ENCODE assay signal across 29 cellular contexts in genomic region chr17:47875011-47875471, GRCh38. TPM values are rescaled to one million over a fixed set of nuclear protein-coding genes. Genes with fewer than 3 reads are reported as not detected.
DNase-seq lines count a peak whose midpoint lies in the region; ATAC-seq, FAIRE-seq and TF ChIP-seq lines count a peak whose summit lies in the region.
"Had no signal": no experiment of that assay in that cellular context is flagged by ENCODE, and none has a peak within 500 bp of the region (broad histone marks: within the 10 kb centered on the region; RNA-seq: fewer than 3 reads in every experiment).

No MANE protein-coding gene starts in this region.

- WGBS in HepG2 (ENCODE audit: low lambda C conversion rate): 15% methylated on average over 7 of the region's 7 CpGs
- WGBS in smooth muscle cell (ENCODE audit: low lambda C conversion rate): 57% methylated on average over 7 of the region's 7 CpGs

- no peak for TF ChIP-seq POLR2A in HepG2 (IDR thresholded peaks at IDR 0.05; ENCODE audit: insufficient read depth in 1 of 2, low read depth in 2 of 2, low read length in 2 of 2)

- H3K36me3 ChIP-seq in PC-9 (ENCODE audit: low read depth): no peaks in the 10 kb centered on the region
- no peaks in the 10 kb centered on the region for H3K36me3 ChIP-seq in HepG2 (replicated peaks in 1 of 2; ENCODE audit: control insufficient read depth in 1 of 2, insufficient read depth in 2 of 2, low read length in 2 of 2)
- no peaks in the 10 kb centered on the region for H3K36me3 ChIP-seq in smooth muscle cell (ENCODE audit: low read depth)
- no peaks in the 10 kb centered on the region for H3K36me3 ChIP-seq in OCI-LY7 (ENCODE audit: insufficient read depth, low read length)
- H3K36me3 ChIP-seq: BLaER1, colonic mucosa, gastroesophageal sphincter, Peyer's patch, thoracic aorta, vagina had no signal

- H3K27ac ChIP-seq in PC-9: peak overlapping the region; percentile 83
- no peak overlapping the region for H3K27ac ChIP-seq in HepG2 (ENCODE audit: extremely low read length, insufficient read depth, low read length)
- H3K27ac ChIP-seq in smooth muscle cell (ENCODE audit: low read depth): no peak overlapping the region
- H3K27ac ChIP-seq in OCI-LY7 (ENCODE audit: low read depth, low read length, poor library complexity, severe bottlenecking): no peak overlapping the region
- H3K27ac ChIP-seq: BLaER1, colonic mucosa, gastroesophageal sphincter, parathyroid adenoma, Peyer's patch, thoracic aorta, vagina had no signal

- H3K4me1 ChIP-seq in PC-9 (replicated peaks; ENCODE audit: insufficient read depth): peaks cover 60% of the 10 kb centered on the region
- H3K4me1 ChIP-seq in HepG2 (ENCODE audit: insufficient read depth, low read length): peaks cover 19% of the 10 kb centered on the region
- peaks cover 46% of the 10 kb centered on the region for H3K4me1 ChIP-seq in smooth muscle cell (ENCODE audit: low read depth)
- H3K4me1 ChIP-seq in OCI-LY7 (ENCODE audit: insufficient read depth, low read length, poor library complexity, severe bottlenecking): no peaks in the 10 kb centered on the region
- H3K4me1 ChIP-seq: colonic mucosa had no signal

- H3K9me3 ChIP-seq in PC-9 (ENCODE audit: insufficient read depth, low read depth) (no peaks in the 10 kb centered on the region), HepG2 (ENCODE audit: low read length) (no peaks in the 10 kb centered on the region), smooth muscle cell (replicated peaks; ENCODE audit: low read depth) (no peaks in the 10 kb centered on the region), OCI-LY7 (ENCODE audit: low read length) (no peaks in the 10 kb centered on the region)
- H3K9me3 ChIP-seq: BLaER1, colonic mucosa, gastroesophageal sphincter, Peyer's patch, thoracic aorta, vagina had no signal

- peak overlapping the region; percentile 12; the same call in 1 of the 2 replicates for H3K4me3 ChIP-seq in PC-9
- no peak overlapping the region for H3K4me3 ChIP-seq in HepG2 (replicated peaks in 1 of 3; ENCODE audit: insufficient read depth in 1 of 3, low read depth in 2 of 3, low read length in 3 of 3)
- H3K4me3 ChIP-seq in smooth muscle cell: no peak overlapping the region
- no peak overlapping the region for H3K4me3 ChIP-seq in OCI-LY7 (ENCODE audit: low read depth, low read length, poor library complexity, severe bottlenecking)
- H3K4me3 ChIP-seq: BLaER1, colonic mucosa, gastroesophageal sphincter, Peyer's patch, thoracic aorta, vagina had no signal

- TF ChIP-seq RAD21 in HepG2 (CRISPR knock-in tag; IDR thresholded peaks at IDR 0.05): no peak

- peak; percentile 59 for DNase-seq in HTR-8/SVneo (ENCODE audit: insufficient read length, low spot score)
- peak; percentile 44 to 74 for DNase-seq in PC-9
- DNase-seq in HepG2 (ENCODE audit: low spot score): no peak
- no peak for DNase-seq in smooth muscle cell (lab: John Stamatoyannopoulos, UW; ENCODE audit: unreplicated experiment)
- DNase-seq in activated CD4-positive, alpha-beta T cell treated with anti-CD3 and anti-CD28 coated beads for 1 hour: no peak
- DNase-seq in OCI-LY7 (ENCODE audit: low spot score): no peak
- DNase-seq: activated CD4-positive, alpha-beta memory T cell treated with anti-CD3 and anti-CD28 coated beads, Interleukin-2, amount 10 ng/mL, durations not matched to agents 7 days and 5 days; activated CD8-positive, alpha-beta memory T cell treated with anti-CD3 and anti-CD28 coated beads, Interleukin-2, amount 50 U/mL, for 4 hours; anterior cingulate cortex; colonic mucosa; DMS53; effector CD4-positive, alpha-beta T cell; GDM1; H9; NCI-H1694 treated with DMSO at 0.1 percent for 48 hours; SHP77 treated with DMSO at 0.1 percent for 48 hours; small intestine; stimulated activated naive CD4-positive, alpha-beta T cell treated with Interleukin-2 at 50 U/mL for 16 hours had no signal

- H3K9me2 ChIP-seq in PC-9 (ENCODE audit: insufficient read depth): no peaks in the 10 kb centered on the region
- no peaks in the 10 kb centered on the region for H3K9me2 ChIP-seq in OCI-LY7 (ENCODE audit: insufficient read depth, low read length)

- TF ChIP-seq CTCF in PC-9 (conservative IDR thresholded peaks at IDR 0.05) (no peak), HepG2 (CRISPR knock-in tag; IDR thresholded peaks at IDR 0.05) (no peak), smooth muscle cell (IDR thresholded peaks at IDR 0.05; ENCODE audit: borderline replicate concordance, insufficient read depth, poor library complexity, severe bottlenecking) (no peak), OCI-LY7 (conservative IDR thresholded peaks at IDR 0.05; ENCODE audit: low read length) (no peak)

- H3K79me2 ChIP-seq in PC-9 (ENCODE audit: low read depth) (no peaks in the 10 kb centered on the region), HepG2 (ENCODE audit: insufficient read depth, low read length) (no peaks in the 10 kb centered on the region), smooth muscle cell (ENCODE audit: low read depth) (no peaks in the 10 kb centered on the region), OCI-LY7 (ENCODE audit: insufficient read depth, low read depth, low read length) (no peaks in the 10 kb centered on the region)
- H3K79me2 ChIP-seq: parathyroid adenoma had no signal

- no peak overlapping the region for H3K9ac ChIP-seq in HepG2 (ENCODE audit: insufficient read depth, low read depth, low read length)
- no peak overlapping the region for H3K9ac ChIP-seq in smooth muscle cell (ENCODE audit: low read depth)
- H3K9ac ChIP-seq: BLaER1, parathyroid adenoma had no signal

- ATAC-seq in HepG2 (peak; percentile 17; the same call in 1 of the 3 replicates), HG02642 (IDR thresholded peaks at IDR 0.05; ENCODE audit: poor library complexity, unreplicated experiment) (no peak)
- ATAC-seq: activated naive CD4-positive, alpha-beta T cell treated with anti-CD3 and anti-CD28 coated beads, Interleukin-2, amount 50 U/mL, for 72 hours; gastroesophageal sphincter had no signal

- TF ChIP-seq EP300 in HepG2 (IDR thresholded peaks at IDR 0.05; ENCODE audit: low read depth in 2 of 2, low read length in 2 of 2) (no peak), HepG2 (CRISPR knock-in tag; IDR thresholded peaks at IDR 0.05; ENCODE audit: borderline replicate concordance) (no peak)

- H4K20me1 ChIP-seq in PC-9 (ENCODE audit: insufficient read depth) (no peaks in the 10 kb centered on the region), HepG2 (ENCODE audit: insufficient read depth, low read length) (no peaks in the 10 kb centered on the region), smooth muscle cell (ENCODE audit: low read depth) (no peaks in the 10 kb centered on the region), OCI-LY7 (ENCODE audit: insufficient read depth, low read length) (no peaks in the 10 kb centered on the region)
- H4K20me1 ChIP-seq: BLaER1 had no signal

- H3K27me3 ChIP-seq in PC-9 (ENCODE audit: insufficient read depth, low read depth): no peaks in the 10 kb centered on the region
- peaks cover 6 to 56% of the 10 kb centered on the region in 2 experiments for H3K27me3 ChIP-seq in HepG2 (ENCODE audit: control insufficient read depth in 1 of 2, insufficient read depth in 2 of 2, low read length in 2 of 2)
- no peaks in the 10 kb centered on the region for H3K27me3 ChIP-seq in smooth muscle cell (ENCODE audit: low read depth)
- H3K27me3 ChIP-seq: colonic mucosa, Peyer's patch, vagina had no signal

- FAIRE-seq in HTR-8/SVneo (lab: Jason Lieb, UNC) (no peak), HepG2 (lab: Jason Lieb, UNC) (no peak)
- FAIRE-seq: small intestine had no signal

- in situ Hi-C loops in HepG2 (cut with HindIII; ENCODE audit: extremely low pct_ligation_motif_present, low pct_unique_long_range_greater_than_20kb): no loop called here

- peak overlapping the region; percentile 70 for H3K4me2 ChIP-seq in PC-9
- H3K4me2 ChIP-seq in HepG2 (ENCODE audit: low read depth, low read length): no peak overlapping the region
- H3K4me2 ChIP-seq in smooth muscle cell: peak overlapping the region; percentile 61
- H3K4me2 ChIP-seq in OCI-LY7 (ENCODE audit: low read length): no peak overlapping the region
- H3K4me2 ChIP-seq: BLaER1 had no signal

- POLR2A ChIA-PET in PC-9 (lab: Charles Lee; ENCODE audit: unreplicated experiment): no interaction called here
- POLR2A ChIA-PET in HepG2 (lab: Yijun Ruan, JAX): no interaction called here
- POLR2A ChIA-PET in OCI-LY7 (lab: Charles Lee): no interaction called here

- CTCF ChIA-PET in PC-9 (lab: Charles Lee) (no interaction called here), HepG2 (lab: Yijun Ruan, JAX; ENCODE audit: low intra/inter-chr PET ratio, low total read pairs) (no interaction called here), OCI-LY7 (lab: Charles Lee; ENCODE audit: unreplicated experiment) (no interaction called here)

- H3F3A ChIP-seq in PC-9 (ENCODE audit: insufficient read depth, low read depth): peaks cover 13% of the 10 kb centered on the region
- peaks cover 20% of the 10 kb centered on the region for H3F3A ChIP-seq in smooth muscle cell (ENCODE audit: low read depth)

- no peak overlapping the region for H2AFZ ChIP-seq in PC-9
- no peak overlapping the region for H2AFZ ChIP-seq in HepG2 (ENCODE audit: low read length)
- no peak overlapping the region for H2AFZ ChIP-seq in smooth muscle cell (ENCODE audit: low read depth)
- H2AFZ ChIP-seq in OCI-LY7 (ENCODE audit: low read length): no peak overlapping the region
- H2AFZ ChIP-seq: parathyroid adenoma had no signal

- intact Hi-C loops in PC-9 (cut with micrococcal nuclease; ENCODE audit: unreplicated experiment) (no loop called here), HepG2 (cut with micrococcal nuclease; ENCODE audit: unreplicated experiment) (no loop called here), OCI-LY7 (cut with micrococcal nuclease; ENCODE audit: unreplicated experiment) (no loop called here)

- BruUV-seq in PC-9 (replicated peaks; lab: Mats Ljungman, UMichigan) (no TSS peak), HepG2 (replicated peaks; lab: Mats Ljungman, UMichigan) (no TSS peak), OCI-LY7 (replicated peaks; lab: Mats Ljungman, UMichigan) (no TSS peak)

RNA-seq across cellular contexts. Expression of gene SP2, which starts 21.0 kb away (rescaled TPM):
- total RNA-seq in PC-9 (2021) (13.5 and 18.0 TPM in 2 replicates), HepG2 (2016; rRNA removed; fragmentation: Illumina TruSeq; extraction: Trizol) (1.4 and 1.5 TPM in 2 replicates), smooth muscle cell (2.4 and 4.7 TPM in 2 replicates), OCI-LY7 (2022) (22.1 and 24.1 TPM in 2 replicates)
- total RNA-seq in HepG2 (2016; cell fraction: cytosol; rRNA removed; fragmentation: Illumina TruSeq; extraction: Trizol; ENCODE audit: low read depth): 0.44 and 0.71 TPM in 2 replicates
- 1.1 and 1.3 TPM in 2 replicates for total RNA-seq in HepG2 (2016; cell fraction: insoluble cytoplasmic fraction; rRNA removed; fragmentation: Illumina TruSeq; extraction: Trizol)
- 2.2 and 2.7 TPM in 2 replicates for total RNA-seq in HepG2 (2016; cell fraction: membrane; rRNA removed; fragmentation: Illumina TruSeq; extraction: Trizol)
- 1.6 and 2.4 TPM in 2 replicates for total RNA-seq in HepG2 (2016; cell fraction: nucleus; rRNA removed; fragmentation: Illumina TruSeq; extraction: Trizol)
- polyA plus RNA-seq in HepG2 (2011; rRNA removed) (4.2 and 4.8 TPM in 2 replicates), smooth muscle cell (9.0 and 9.4 TPM in 2 replicates)
- 1.9 and 2.3 TPM in 2 replicates for polyA plus RNA-seq in HepG2 (2011; cell fraction: cytosol; rRNA removed)
- 13.9 and 14.8 TPM in 2 replicates for polyA plus RNA-seq in HepG2 (2011; cell fraction: nucleus; rRNA removed)
- 10.5 and 11.9 TPM in 2 replicates for polyA plus RNA-seq in HepG2 (2012)
- polyA plus RNA-seq in HepG2 (2016; cell fraction: cytosol; fragmentation: Illumina TruSeq; extraction: Trizol; ENCODE audit: low read depth): 1.5 and 1.9 TPM in 2 replicates
- polyA plus RNA-seq in HepG2 (2016; cell fraction: insoluble cytoplasmic fraction; fragmentation: Illumina TruSeq; extraction: Trizol; ENCODE audit: low read depth): 6.9 and 11.6 TPM in 2 replicates
- polyA plus RNA-seq in HepG2 (2016; cell fraction: membrane; fragmentation: Illumina TruSeq; extraction: Trizol; ENCODE audit: low read depth): 4.2 and 5.0 TPM in 2 replicates
- 12.2 and 15.0 TPM in 2 replicates for polyA plus RNA-seq in HepG2 (2016; cell fraction: nucleus; fragmentation: Illumina TruSeq; extraction: Trizol; ENCODE audit: insufficient read depth, low read depth)
- polyA minus RNA-seq in HepG2 (2011; rRNA and poly(A)+ RNA removed; ENCODE audit: low replicate concordance): 4.3 and 7.9 TPM in 2 replicates
- 2.9 and 5.7 TPM in 2 replicates for polyA minus RNA-seq in HepG2 (2011; cell fraction: cytosol; rRNA and poly(A)+ RNA removed)
- polyA minus RNA-seq in HepG2 (2011; cell fraction: nucleus; rRNA and poly(A)+ RNA removed): 3.1 and 3.5 TPM in 2 replicates
- 2.3 and 5.8 TPM in 2 replicates for total RNA-seq in OCI-LY7 (2014; rRNA removed; shearing (Covaris generic))

RNA-seq across cellular contexts. Expression of gene SP6, which starts 24.1 kb away (rescaled TPM):
- total RNA-seq in PC-9 (2021) (13.3 and 14.9 TPM in 2 replicates), HepG2 (2016; rRNA removed; fragmentation: Illumina TruSeq; extraction: Trizol) (0.07 TPM in 1 of 2 replicates, not detected in the other), smooth muscle cell (9.3 and 9.8 TPM in 2 replicates), OCI-LY7 (2022) (0.08 and 0.24 TPM in 2 replicates)
- total RNA-seq in HepG2 (2016; cell fraction: cytosol; rRNA removed; fragmentation: Illumina TruSeq; extraction: Trizol; ENCODE audit: low read depth): not detected in 2 replicates
- total RNA-seq in HepG2 (2016; cell fraction: insoluble cytoplasmic fraction; rRNA removed; fragmentation: Illumina TruSeq; extraction: Trizol): 0.04 TPM in 1 of 2 replicates, not detected in the other
- 0.03 and 0.10 TPM in 2 replicates for total RNA-seq in HepG2 (2016; cell fraction: membrane; rRNA removed; fragmentation: Illumina TruSeq; extraction: Trizol)
- not detected in 2 replicates for total RNA-seq in HepG2 (2016; cell fraction: nucleus; rRNA removed; fragmentation: Illumina TruSeq; extraction: Trizol)
- polyA plus RNA-seq in HepG2 (2011; rRNA removed) (0.07 and 0.09 TPM in 2 replicates), smooth muscle cell (10.7 and 13.1 TPM in 2 replicates)
- 0.05 and 0.07 TPM in 2 replicates for polyA plus RNA-seq in HepG2 (2011; cell fraction: cytosol; rRNA removed)
- 0.19 and 0.28 TPM in 2 replicates for polyA plus RNA-seq in HepG2 (2011; cell fraction: nucleus; rRNA removed)
- polyA plus RNA-seq in HepG2 (2012): 0.09 TPM in 2 replicates
- not detected in 2 replicates for polyA plus RNA-seq in HepG2 (2016; cell fraction: cytosol; fragmentation: Illumina TruSeq; extraction: Trizol; ENCODE audit: low read depth)
- polyA plus RNA-seq in HepG2 (2016; cell fraction: insoluble cytoplasmic fraction; fragmentation: Illumina TruSeq; extraction: Trizol; ENCODE audit: low read depth): 0.09 TPM in 1 of 2 replicates, not detected in the other
- polyA plus RNA-seq in HepG2 (2016; cell fraction: membrane; fragmentation: Illumina TruSeq; extraction: Trizol; ENCODE audit: low read depth): not detected in 2 replicates
- polyA plus RNA-seq in HepG2 (2016; cell fraction: nucleus; fragmentation: Illumina TruSeq; extraction: Trizol; ENCODE audit: insufficient read depth, low read depth): 0.15 and 0.19 TPM in 2 replicates
- polyA minus RNA-seq in HepG2 (2011; rRNA and poly(A)+ RNA removed; ENCODE audit: low replicate concordance): 0.04 and 0.05 TPM in 2 replicates
- not detected in 2 replicates for polyA minus RNA-seq in HepG2 (2011; cell fraction: cytosol; rRNA and poly(A)+ RNA removed)
- polyA minus RNA-seq in HepG2 (2011; cell fraction: nucleus; rRNA and poly(A)+ RNA removed): not detected in 2 replicates
- total RNA-seq in OCI-LY7 (2014; rRNA removed; shearing (Covaris generic)): 0.08 and 0.22 TPM in 2 replicates
- total RNA-seq: LHCN-M2; T-helper 2 cell treated with Interferon-gamma antibody and Interleukin-4, amounts not matched to agents 100 ng/mL and 5 ng/mL, for 36 hours; thoracic aorta had no signal

RNA-seq across cellular contexts. Expression of gene SCRN2, which starts 34.0 kb away (rescaled TPM):
- 31.7 and 43.9 TPM in 2 replicates for total RNA-seq in PC-9 (2021)
- total RNA-seq in HepG2 (2016; rRNA removed; fragmentation: Illumina TruSeq; extraction: Trizol): 15.0 and 29.5 TPM in 2 replicates
- total RNA-seq in HepG2 (2016; cell fraction: cytosol; rRNA removed; fragmentation: Illumina TruSeq; extraction: Trizol; ENCODE audit: low read depth): 14.0 and 15.6 TPM in 2 replicates
- total RNA-seq in HepG2 (2016; cell fraction: insoluble cytoplasmic fraction; rRNA removed; fragmentation: Illumina TruSeq; extraction: Trizol): 14.9 and 29.8 TPM in 2 replicates
- 9.4 and 10.4 TPM in 2 replicates for total RNA-seq in HepG2 (2016; cell fraction: membrane; rRNA removed; fragmentation: Illumina TruSeq; extraction: Trizol)
- total RNA-seq in HepG2 (2016; cell fraction: nucleus; rRNA removed; fragmentation: Illumina TruSeq; extraction: Trizol): 38.4 and 39.4 TPM in 2 replicates
- 21.7 and 28.6 TPM in 2 replicates for polyA plus RNA-seq in HepG2 (2011; rRNA removed)
- 12.8 and 18.6 TPM in 2 replicates for polyA plus RNA-seq in HepG2 (2011; cell fraction: cytosol; rRNA removed)
- 254 and 255 TPM in 2 replicates for polyA plus RNA-seq in HepG2 (2011; cell fraction: nucleus; rRNA removed)
- polyA plus RNA-seq in HepG2 (2012): 16.2 and 19.4 TPM in 2 replicates
- 2.8 and 3.6 TPM in 2 replicates for polyA plus RNA-seq in HepG2 (2016; cell fraction: cytosol; fragmentation: Illumina TruSeq; extraction: Trizol; ENCODE audit: low read depth)
- 11.1 and 13.6 TPM in 2 replicates for polyA plus RNA-seq in HepG2 (2016; cell fraction: insoluble cytoplasmic fraction; fragmentation: Illumina TruSeq; extraction: Trizol; ENCODE audit: low read depth)
- polyA plus RNA-seq in HepG2 (2016; cell fraction: membrane; fragmentation: Illumina TruSeq; extraction: Trizol; ENCODE audit: low read depth): 4.4 and 5.4 TPM in 2 replicates
- 76.0 and 78.1 TPM in 2 replicates for polyA plus RNA-seq in HepG2 (2016; cell fraction: nucleus; fragmentation: Illumina TruSeq; extraction: Trizol; ENCODE audit: insufficient read depth, low read depth)
- 22.3 and 32.7 TPM in 2 replicates for polyA minus RNA-seq in HepG2 (2011; rRNA and poly(A)+ RNA removed; ENCODE audit: low replicate concordance)
- polyA minus RNA-seq in HepG2 (2011; cell fraction: cytosol; rRNA and poly(A)+ RNA removed): 4.6 and 7.0 TPM in 2 replicates
- polyA minus RNA-seq in HepG2 (2011; cell fraction: nucleus; rRNA and poly(A)+ RNA removed): 42.1 and 48.9 TPM in 2 replicates
- 16.0 and 18.6 TPM in 2 replicates for total RNA-seq in smooth muscle cell
- 45.0 and 49.4 TPM in 2 replicates for polyA plus RNA-seq in smooth muscle cell
- total RNA-seq in OCI-LY7 (2014; rRNA removed; shearing (Covaris generic)): 33.9 and 42.9 TPM in 2 replicates
- total RNA-seq in OCI-LY7 (2022): 37.3 and 39.1 TPM in 2 replicates

RNA-seq across cellular contexts. Expression of gene LRRC46, which starts 43.6 kb away (rescaled TPM):
- total RNA-seq in PC-9 (2021) (1.5 and 1.9 TPM in 2 replicates), HepG2 (2016; rRNA removed; fragmentation: Illumina TruSeq; extraction: Trizol) (0.09 and 0.13 TPM in 2 replicates), smooth muscle cell (not detected in 2 replicates), OCI-LY7 (2022) (1.2 and 2.0 TPM in 2 replicates)
- total RNA-seq in HepG2 (2016; cell fraction: cytosol; rRNA removed; fragmentation: Illumina TruSeq; extraction: Trizol; ENCODE audit: low read depth): 0.26 TPM in 1 of 2 replicates, not detected in the other
- total RNA-seq in HepG2 (2016; cell fraction: insoluble cytoplasmic fraction; rRNA removed; fragmentation: Illumina TruSeq; extraction: Trizol): 0.15 and 0.22 TPM in 2 replicates
- total RNA-seq in HepG2 (2016; cell fraction: membrane; rRNA removed; fragmentation: Illumina TruSeq; extraction: Trizol): 0.14 TPM in 1 of 2 replicates, not detected in the other
- total RNA-seq in HepG2 (2016; cell fraction: nucleus; rRNA removed; fragmentation: Illumina TruSeq; extraction: Trizol): 0.43 TPM in 1 of 2 replicates, not detected in the other
- polyA plus RNA-seq in HepG2 (2011; rRNA removed) (0.09 and 0.16 TPM in 2 replicates), smooth muscle cell (0.26 and 1.2 TPM in 2 replicates)
- polyA plus RNA-seq in HepG2 (2011; cell fraction: cytosol; rRNA removed): 0.15 and 0.18 TPM in 2 replicates
- 0.19 and 0.42 TPM in 2 replicates for polyA plus RNA-seq in HepG2 (2011; cell fraction: nucleus; rRNA removed)
- 0.70 and 0.75 TPM in 2 replicates for polyA plus RNA-seq in HepG2 (2012)
- 0.11 and 0.22 TPM in 2 replicates for polyA plus RNA-seq in HepG2 (2016; cell fraction: cytosol; fragmentation: Illumina TruSeq; extraction: Trizol; ENCODE audit: low read depth)
- 0.35 and 0.46 TPM in 2 replicates for polyA plus RNA-seq in HepG2 (2016; cell fraction: insoluble cytoplasmic fraction; fragmentation: Illumina TruSeq; extraction: Trizol; ENCODE audit: low read depth)
- polyA plus RNA-seq in HepG2 (2016; cell fraction: membrane; fragmentation: Illumina TruSeq; extraction: Trizol; ENCODE audit: low read depth): 0.23 TPM in 2 replicates
- polyA plus RNA-seq in HepG2 (2016; cell fraction: nucleus; fragmentation: Illumina TruSeq; extraction: Trizol; ENCODE audit: insufficient read depth, low read depth): 0.43 and 0.74 TPM in 2 replicates
- 0.46 and 1.2 TPM in 2 replicates for polyA minus RNA-seq in HepG2 (2011; rRNA and poly(A)+ RNA removed; ENCODE audit: low replicate concordance)
- polyA minus RNA-seq in HepG2 (2011; cell fraction: cytosol; rRNA and poly(A)+ RNA removed): 0.44 and 0.59 TPM in 2 replicates
- polyA minus RNA-seq in HepG2 (2011; cell fraction: nucleus; rRNA and poly(A)+ RNA removed): 0.62 TPM in 1 of 2 replicates, not detected in the other
- total RNA-seq in OCI-LY7 (2014; rRNA removed; shearing (Covaris generic)): 0.23 and 0.85 TPM in 2 replicates
- total RNA-seq: lung microvascular endothelial cell, vagina had no signal

RNA-seq across cellular contexts. Expression of gene MRPL10, which starts 43.7 kb away (rescaled TPM):
- total RNA-seq in PC-9 (2021) (50.1 and 63.8 TPM in 2 replicates), HepG2 (2016; rRNA removed; fragmentation: Illumina TruSeq; extraction: Trizol) (56.7 and 59.7 TPM in 2 replicates), smooth muscle cell (24.0 and 30.4 TPM in 2 replicates), OCI-LY7 (2022) (55.9 and 56.7 TPM in 2 replicates)
- 23.2 and 23.8 TPM in 2 replicates for total RNA-seq in HepG2 (2016; cell fraction: cytosol; rRNA removed; fragmentation: Illumina TruSeq; extraction: Trizol; ENCODE audit: low read depth)
- total RNA-seq in HepG2 (2016; cell fraction: insoluble cytoplasmic fraction; rRNA removed; fragmentation: Illumina TruSeq; extraction: Trizol): 54.4 and 59.8 TPM in 2 replicates
- 57.6 and 61.5 TPM in 2 replicates for total RNA-seq in HepG2 (2016; cell fraction: membrane; rRNA removed; fragmentation: Illumina TruSeq; extraction: Trizol)
- 27.0 and 27.8 TPM in 2 replicates for total RNA-seq in HepG2 (2016; cell fraction: nucleus; rRNA removed; fragmentation: Illumina TruSeq; extraction: Trizol)
- polyA plus RNA-seq in HepG2 (2011; rRNA removed) (149 and 157 TPM in 2 replicates), smooth muscle cell (36.6 and 40.4 TPM in 2 replicates)
- 163 and 193 TPM in 2 replicates for polyA plus RNA-seq in HepG2 (2011; cell fraction: cytosol; rRNA removed)
- 84.2 and 97.9 TPM in 2 replicates for polyA plus RNA-seq in HepG2 (2011; cell fraction: nucleus; rRNA removed)
- 98.1 and 124 TPM in 2 replicates for polyA plus RNA-seq in HepG2 (2012)
- 32.0 and 36.2 TPM in 2 replicates for polyA plus RNA-seq in HepG2 (2016; cell fraction: cytosol; fragmentation: Illumina TruSeq; extraction: Trizol; ENCODE audit: low read depth)
- polyA plus RNA-seq in HepG2 (2016; cell fraction: insoluble cytoplasmic fraction; fragmentation: Illumina TruSeq; extraction: Trizol; ENCODE audit: low read depth): 90.1 and 104 TPM in 2 replicates
- 63.3 and 69.4 TPM in 2 replicates for polyA plus RNA-seq in HepG2 (2016; cell fraction: membrane; fragmentation: Illumina TruSeq; extraction: Trizol; ENCODE audit: low read depth)
- 52.7 and 55.5 TPM in 2 replicates for polyA plus RNA-seq in HepG2 (2016; cell fraction: nucleus; fragmentation: Illumina TruSeq; extraction: Trizol; ENCODE audit: insufficient read depth, low read depth)
- 135 and 309 TPM in 2 replicates for polyA minus RNA-seq in HepG2 (2011; rRNA and poly(A)+ RNA removed; ENCODE audit: low replicate concordance)
- polyA minus RNA-seq in HepG2 (2011; cell fraction: cytosol; rRNA and poly(A)+ RNA removed): 101 and 106 TPM in 2 replicates
- polyA minus RNA-seq in HepG2 (2011; cell fraction: nucleus; rRNA and poly(A)+ RNA removed): 28.0 and 36.1 TPM in 2 replicates
- total RNA-seq in OCI-LY7 (2014; rRNA removed; shearing (Covaris generic)): 27.1 and 50.8 TPM in 2 replicates

Comparison
In these comparisons a context has a peak if more than half of its experiments do, and no peak if none do; other contexts are left out.
1. DNase-seq: peak in HTR-8/SVneo (single experiment) and PC-9 (2 of 2); none in HepG2 (single experiment), smooth muscle cell (single experiment), activated CD4-positive, alpha-beta T cell treated with anti-CD3 and anti-CD28 coated beads for 1 hour (single experiment) and OCI-LY7 (single experiment).
2. H3K4me2 ChIP-seq: peak in PC-9 (single experiment) and smooth muscle cell (single experiment); none in HepG2 (single experiment) and OCI-LY7 (single experiment).